In genomic region chr17:66775262-66775661, GRCh38 we compare ENCODE assay signal across 18 cellular contexts. TPM values are rescaled to one million over a fixed set of nuclear protein-coding genes. Genes with fewer than 3 reads are reported as not detected.
DNase-seq lines count a peak whose midpoint lies in the region; ATAC-seq, FAIRE-seq and TF ChIP-seq lines count a peak whose summit lies in the region.
"Had no signal": no experiment of that assay in that cellular context is flagged by ENCODE, and none has a peak within 500 bp of the region (broad histone marks: within the 10 kb centered on the region; RNA-seq: fewer than 3 reads in every experiment).

No MANE protein-coding gene starts in this region.

- H2BK120ac ChIP-seq in H1 (replicated peaks; ENCODE audit: low read depth, low read length) = no peak overlapping the region

- H3K4me2 ChIP-seq in H1 (ENCODE audit: insufficient read depth in 1 of 2, low read depth in 2 of 2, low read length in 2 of 2) = no peak overlapping the region

- H3K23me2 ChIP-seq in H1 (ENCODE audit: low read depth, low read length) = no peaks in the 10 kb centered on the region

- H3K56ac ChIP-seq in H1 (replicated peaks; ENCODE audit: insufficient read length, low read depth, low read length) = no peak overlapping the region

- POLR2A ChIA-PET in H1 (lab: Charles Lee; ENCODE audit: partially characterized antibody) = no interaction called here
- POLR2A ChIA-PET in CD4-positive, alpha-beta T cell (lab: Charles Lee) = no interaction called here

- no peaks in the 10 kb centered on the region for H3K36me3 ChIP-seq in H1 (ENCODE audit: control insufficient read depth in 2 of 4, insufficient read depth in 4 of 4, low read length in 3 of 4)

- DNase-seq in cardiac septum (ENCODE audit: low spot score) (peak; percentile 46), right cardiac atrium (no peak), RPMI7951 (ENCODE audit: low read depth) (peak; percentile 17), H1 (ENCODE audit: low read depth in 1 of 2, low spot score in 2 of 2) (no peak), amniotic stem cell (lab: John Stamatoyannopoulos, UW) (no peak)
- DNase-seq in CD4-positive, alpha-beta T cell = no peak
- DNase-seq in NK-92 treated with Interleukin-12 subunit alpha and Interleukin-12 subunit beta, amount 100 ng/mL, for 24 hours (lab: John Stamatoyannopoulos, UW) = no peak
- DNase-seq: Calu3, Kasumi-1, MM.1S, NCI-H1092 treated with DMSO at 0.1 percent for 48 hours, NCI-H345, NCI-H526 had no signal

- H3K27me3 ChIP-seq in right cardiac atrium (ENCODE audit: control insufficient read depth, insufficient read depth) (no peaks in the 10 kb centered on the region), H1 (replicated peaks in 1 of 4; ENCODE audit: control insufficient read depth in 3 of 4, extremely low read depth in 1 of 4, insufficient read depth in 3 of 4, low read length in 3 of 4) (no peaks in the 10 kb centered on the region)
- H3K27me3 ChIP-seq in CD4-positive, alpha-beta T cell (ENCODE audit: control insufficient read depth, insufficient read depth, low read length) = no peaks in the 10 kb centered on the region
- H3K27me3 ChIP-seq: SJSA1 had no signal

- no peak for TF ChIP-seq POLR2A in H1 (IDR thresholded peaks at IDR 0.05; ENCODE audit: control extremely low read depth in 1 of 2, low read depth in 2 of 2, low read length in 2 of 2)

- no peak overlapping the region for H3K4me3 Mint-ChIP-seq in CD4-positive, alpha-beta T cell

- no peaks in the 10 kb centered on the region for H3K9me3 Mint-ChIP-seq in CD4-positive, alpha-beta T cell

- no peak for FAIRE-seq in H1 (lab: Jason Lieb, UNC)
- FAIRE-seq: GM19239, H54 had no signal

- H3K27ac Mint-ChIP-seq in CD4-positive, alpha-beta T cell = no peak overlapping the region

- peaks cover 86% of the 10 kb centered on the region for H3K36me3 Mint-ChIP-seq in CD4-positive, alpha-beta T cell (ENCODE audit: low read depth)

- no peak overlapping the region for H3K4ac ChIP-seq in H1 (replicated peaks; ENCODE audit: insufficient read length, low read depth, low read length)

- H3K27me3 Mint-ChIP-seq in CD4-positive, alpha-beta T cell = no peaks in the 10 kb centered on the region

- H3K9me3 ChIP-seq in right cardiac atrium (ENCODE audit: control insufficient read depth, low read length) (no peaks in the 10 kb centered on the region), H1 (ENCODE audit: insufficient read depth in 2 of 2, low read depth in 1 of 2, low read length in 1 of 2) (no peaks in the 10 kb centered on the region)
- H3K9me3 ChIP-seq in CD4-positive, alpha-beta T cell (ENCODE audit: control insufficient read depth, low read length) = no peaks in the 10 kb centered on the region
- H3K9me3 ChIP-seq: SJSA1 had no signal

- no peaks in the 10 kb centered on the region for H3K4me1 Mint-ChIP-seq in CD4-positive, alpha-beta T cell (ENCODE audit: low read depth)

- CTCF ChIA-PET in H1 (lab: Charles Lee; ENCODE audit: partially characterized antibody) = interaction anchor here (1.0 to 1.7 kb wide), 5 partner anchors 9 to 76 kb away, joined by 3 to 8 read pairs (median 5); no protein-coding TSS in a partner anchor
- CTCF ChIA-PET in CD4-positive, alpha-beta T cell (lab: Charles Lee) = no interaction called here

- H3K79me1 ChIP-seq in H1 (ENCODE audit: low read depth, low read length) = no peaks in the 10 kb centered on the region

- no peaks in the 10 kb centered on the region for H4K20me1 ChIP-seq in H1 (replicated peaks in 1 of 2; ENCODE audit: control insufficient read depth in 1 of 2, insufficient read depth in 2 of 2, low read length in 2 of 2)

- intact Hi-C loops in cardiac septum (cut with DNase I) = no loop called here
- intact Hi-C loops in right cardiac atrium (cut with DNase I) = no loop called here
- intact Hi-C loops in CD4-positive, alpha-beta T cell (cut with DNase I, micrococcal nuclease) = no loop called here

- no peak overlapping the region for H3K18ac ChIP-seq in H1 (ENCODE audit: extremely low read depth, low read length)

- no peak overlapping the region for H2BK5ac ChIP-seq in H1 (ENCODE audit: low read depth, low read length)

- H3K27ac ChIP-seq in right cardiac atrium (ENCODE audit: low read length) (no peak overlapping the region), H1 (ENCODE audit: low read depth, low read length) (no peak overlapping the region)
- no peak overlapping the region for H3K27ac ChIP-seq in CD4-positive, alpha-beta T cell (ENCODE audit: low read depth, low read length)
- H3K27ac ChIP-seq: SJSA1 had no signal

- H4K91ac ChIP-seq in H1 (replicated peaks; ENCODE audit: insufficient read length, low read length) = no peak overlapping the region

- no peak overlapping the region for H3K23ac ChIP-seq in H1 (ENCODE audit: insufficient read length)

- no peak for TF ChIP-seq CTCF in H1 (IDR thresholded peaks at IDR 0.05; ENCODE audit: control extremely low read depth in 1 of 3, insufficient read depth in 1 of 3, low read depth in 1 of 3, low read length in 3 of 3)
- TF ChIP-seq CTCF in CD4-positive, alpha-beta T cell (IDR thresholded peaks at IDR 0.05) = no peak

- TF ChIP-seq RAD21 in H1 (IDR thresholded peaks at IDR 0.05 in 1 of 2, conservative IDR thresholded peaks at IDR 0.05 in 1 of 2; ENCODE audit: low read depth in 2 of 2, low read length in 2 of 2) = no peak

- H2AFZ ChIP-seq in H1 (ENCODE audit: low read length) = no peak overlapping the region

- TF ChIP-seq EP300 in H1 (IDR thresholded peaks at IDR 0.05; ENCODE audit: borderline replicate concordance in 1 of 2, low read depth in 2 of 2, low read length in 2 of 2) = no peak

- no peaks in the 10 kb centered on the region for H3K79me2 ChIP-seq in H1 (ENCODE audit: control insufficient read depth in 1 of 2, insufficient read depth in 2 of 2, low read length in 2 of 2)

- peak overlapping the region; percentile 6; the same call in 1 of the 2 replicates for H2BK12ac ChIP-seq in H1 (ENCODE audit: low read depth, low read length)

- no peak overlapping the region for H3K9ac ChIP-seq in H1 (replicated peaks in 1 of 4; ENCODE audit: extremely low read depth in 1 of 4, low read depth in 3 of 4, low read length in 3 of 4)

- H3K4me1 ChIP-seq in right cardiac atrium (ENCODE audit: control insufficient read depth, insufficient read depth, low read length) = no peaks in the 10 kb centered on the region
- peaks cover 2 to 28% (median 21%) of the 10 kb centered on the region in 4 experiments for H3K4me1 ChIP-seq in H1 (replicated peaks in 1 of 4; ENCODE audit: control insufficient read depth in 3 of 4, insufficient read depth in 4 of 4, low read length in 3 of 4)
- H3K4me1 ChIP-seq: SJSA1 had no signal

- H3K4me3 ChIP-seq in right cardiac atrium (ENCODE audit: low read length) = no peak overlapping the region
- no peak overlapping the region for H3K4me3 ChIP-seq in H1 (ENCODE audit: extremely low read depth in 1 of 4, insufficient read depth in 2 of 4, low read depth in 3 of 4, low read length in 4 of 4)
- H3K4me3 ChIP-seq: SJSA1 had no signal

- no peak overlapping the region for H2BK15ac ChIP-seq in H1 (ENCODE audit: low read length)

- no peak overlapping the region for H2AK5ac ChIP-seq in H1 (ENCODE audit: low read depth, low read length)

- no peak overlapping the region for H2BK20ac ChIP-seq in H1 (ENCODE audit: low read length)

- H4K8ac ChIP-seq in H1 (ENCODE audit: extremely low read depth, insufficient read depth, low read length) = no peak overlapping the region

- H4K5ac ChIP-seq in H1 (ENCODE audit: insufficient read length, low read depth, low read length) = no peak overlapping the region

- H3K14ac ChIP-seq in H1 (ENCODE audit: insufficient read length) = no peak overlapping the region

- 84% methylated on average over 7 of the region's 7 CpGs for WGBS in right cardiac atrium
- WGBS in H1 (ENCODE audit: extremely low coverage in 1 of 2, insufficient coverage in 1 of 2, insufficient read length in 1 of 2, insufficient replicate concordance in 2 of 2, low coverage in 1 of 2, low lambda C conversion rate in 2 of 2, missing lambda C conversion rate in 1 of 2), 2 experiments = 78% methylated on average over 7 of the region's 7 CpGs; no CpG with 5 or more reads in 1 of the 2 experiments

- ATAC-seq in right cardiac atrium (no peak), HG03469 (IDR thresholded peaks at IDR 0.05; ENCODE audit: unreplicated experiment) (no peak)
- no peak for ATAC-seq in CD4-positive, alpha-beta T cell (ENCODE audit: poor library complexity)

TF ChIP-seq in H1, 55 proteins besides CTCF, POLR2A, EP300 and RAD21:
- TF ChIP-seq SIN3A (conservative IDR thresholded peaks at IDR 0.05 in 1 of 2, IDR thresholded peaks at IDR 0.05 in 1 of 2; ENCODE audit: low read depth in 1 of 2, low read length in 2 of 2) (no peak), SRF (IDR thresholded peaks at IDR 0.05; ENCODE audit: low read depth, low read length) (no peak), SP2 (IDR thresholded peaks at IDR 0.05; ENCODE audit: low read length) (no peak), MAFK (IDR thresholded peaks at IDR 0.05; ENCODE audit: low read depth, low read length) (no peak), CHD1 (IDR thresholded peaks at IDR 0.05; ENCODE audit: low read depth, low read length) (no peak), CHD2 (IDR thresholded peaks at IDR 0.05; ENCODE audit: low read length) (no peak)

RNA-seq across cellular contexts. Expression of gene CACNG5, which starts 59.7 kb away (rescaled TPM):
- not detected for total RNA-seq in cardiac septum
- not detected for total RNA-seq in right cardiac atrium
- not detected for polyA plus RNA-seq in right cardiac atrium
- total RNA-seq in RPMI7951 (2014; rRNA removed; shearing (Covaris generic)) = not detected in 2 replicates
- 1.3 and 2.2 TPM in 2 replicates for total RNA-seq in H1 (2021; fragmentation: NEBNext Ultra II Directional; extraction: Animal tissue kit (Norgen Biotek cat#: 25700))
- polyA plus RNA-seq in H1 (2011; rRNA removed) = 3.1 and 4.1 TPM in 2 replicates
- polyA plus RNA-seq in H1 (2011; cell fraction: cytosol; rRNA removed) = 1.8 TPM
- polyA plus RNA-seq in H1 (2011; cell fraction: nucleus; rRNA removed) = 6.4 TPM
- polyA plus RNA-seq in H1 (2012, experiment 1 of 2) = 1.0 to 1.8 TPM (median 1.3 TPM) in 4 replicates
- 0.73 TPM for polyA plus RNA-seq in H1 (2012, experiment 2 of 2)
- 2.2 TPM for polyA plus RNA-seq in H1 (2013, experiment 1 of 2)
- polyA plus RNA-seq in H1 (2013, experiment 2 of 2) = 2.9 TPM
- polyA minus RNA-seq in H1 (2011; rRNA and poly(A)+ RNA removed) = 5.1 and 8.7 TPM in 2 replicates
- 1.8 TPM for polyA minus RNA-seq in H1 (2011; cell fraction: cytosol; rRNA and poly(A)+ RNA removed)
- polyA minus RNA-seq in H1 (2011; cell fraction: nucleus; rRNA and poly(A)+ RNA removed) = 5.4 TPM
- total RNA-seq in CD4-positive, alpha-beta T cell = not detected
- total RNA-seq: A172, Calu3, SJSA1 had no signal

Comparison
In these comparisons a context has a peak if more than half of its experiments do, and no peak if none do; other contexts are left out.
1. DNase-seq: peak in cardiac septum (single experiment) and RPMI7951 (single experiment); none in right cardiac atrium (0 of 3), H1 (0 of 2), amniotic stem cell (single experiment), CD4-positive, alpha-beta T cell (0 of 10) and NK-92 treated with Interleukin-12 subunit alpha and Interleukin-12 subunit beta, amount 100 ng/mL, for 24 hours (single experiment).